Comparison of ENCODE assay signal across 8 cellular contexts in the genomic region with DNA sequence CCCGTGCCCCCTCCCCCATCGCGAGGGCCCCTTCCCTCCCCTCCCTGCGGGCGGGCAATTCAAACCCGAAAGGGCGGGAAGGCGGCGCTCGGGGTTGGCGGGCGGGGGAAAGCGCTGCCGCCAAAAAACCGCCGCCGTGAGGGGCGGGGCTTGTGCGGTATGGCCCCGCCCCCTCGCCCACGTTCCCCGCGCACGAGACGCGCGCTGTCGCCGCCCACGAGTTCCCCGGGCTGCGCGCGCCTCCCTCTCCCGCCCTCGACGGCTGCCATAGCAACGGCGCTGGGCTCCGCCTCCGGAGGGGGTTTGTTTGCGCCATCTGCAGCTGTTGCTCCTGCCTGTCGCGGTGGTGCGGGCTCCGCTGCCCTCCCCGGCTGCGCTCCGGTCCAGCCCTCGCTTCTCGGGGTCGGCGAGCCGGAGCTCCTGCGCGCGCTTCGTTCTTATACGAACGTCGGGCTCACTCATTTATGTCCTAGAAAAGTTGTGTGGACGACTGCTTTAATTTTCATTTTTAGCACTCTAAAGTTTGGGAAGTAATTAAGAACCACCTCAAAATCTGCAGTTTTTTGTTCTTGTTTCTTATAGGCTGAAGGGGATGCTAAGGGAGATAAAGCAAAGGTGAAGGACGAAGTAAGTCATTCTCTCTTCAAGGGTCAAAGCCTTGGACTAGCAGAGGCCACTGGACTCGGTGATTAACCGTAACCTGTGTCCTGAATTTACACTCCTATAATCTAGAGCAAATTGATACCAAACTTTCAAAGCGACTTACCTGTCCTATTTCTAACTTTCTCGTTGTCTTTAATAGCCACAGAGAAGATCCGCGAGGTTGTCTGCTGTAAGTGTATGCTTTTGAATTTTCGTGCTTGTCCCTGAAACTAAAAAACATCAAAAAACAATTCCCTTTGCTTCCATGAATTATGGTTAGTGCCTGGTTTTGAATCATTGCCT. TPM values are rescaled to one million over a fixed set of nuclear protein-coding genes. Genes with fewer than 3 reads are reported as not detected.
A peak's percentile ranks its signal among the peaks of the same experiment; 100 is the strongest.
DNase-seq lines count a peak whose midpoint lies in the region; ATAC-seq and TF ChIP-seq lines count a peak whose summit lies in the region.

No MANE protein-coding gene starts in this region.

- H3K4me3 ChIP-seq in BJ (ENCODE audit: low read depth, low read length), result peak overlapping the region; percentile 86

- POLR2A ChIA-PET in BJ (lab: Charles Lee), result interaction anchor here (0.7 kb wide), 1 partner anchor 104 kb away, joined by 3 read pairs; no protein-coding TSS in a partner anchor

- ATAC-seq in GM19372 (IDR thresholded peaks at IDR 0.05; ENCODE audit: low read depth, unreplicated experiment) (peak; percentile 75), HG03469 (IDR thresholded peaks at IDR 0.05; ENCODE audit: unreplicated experiment) (peak; percentile 62), left lobe of liver (peak; percentile 86)

- DNase-seq in BJ (ENCODE audit: low read depth), result peak; percentile 60
- peak; percentile 88 for DNase-seq in NCI-H748 (lab: John Stamatoyannopoulos, UW; ENCODE audit: unreplicated experiment)
- peak; percentile 87 to 89 for DNase-seq in activated CD4-positive, alpha-beta T cell treated with anti-CD3 and anti-CD28 coated beads, Interleukin-2, amount 50 U/mL, for 24 hours (ENCODE audit: low read depth in 1 of 2, low spot score in 1 of 2)
- peak; percentile 88 for DNase-seq in cortex of kidney (lab: John Stamatoyannopoulos, UW)
- DNase-seq in left lobe of liver (ENCODE audit: low spot score), result peak; percentile 98
- DNase-seq in stimulated activated CD4-positive, alpha-beta T cell treated with anti-CD3 and anti-CD28 coated beads, Interleukin-1b, Interleukin-23, amount 100 ng/mL, for 4 hours (ENCODE audit: low read depth in 2 of 2), result peak; percentile 94 to 96

- no peak for TF ChIP-seq CTCF in BJ (IDR thresholded peaks at IDR 0.05; ENCODE audit: insufficient read depth, low read depth, low read length)

- H3K27me3 ChIP-seq in BJ (ENCODE audit: control insufficient read depth, insufficient read depth, low read length), result no peaks in the 10 kb centered on the region

- H3K36me3 ChIP-seq in BJ (ENCODE audit: control insufficient read depth, insufficient read depth, low read length), result peaks cover 12% of the 10 kb centered on the region

- CTCF ChIA-PET in BJ (lab: Yijun Ruan, JAX), result interaction anchor here (0.6 kb wide), 1 partner anchor 202 kb away, joined by 3 read pairs; no protein-coding TSS in a partner anchor

RNA-seq across cellular contexts. Expression of gene HMGN2, which starts 0.9 kb away (rescaled TPM):
- 252 and 268 TPM in 2 replicates for polyA plus RNA-seq in BJ (2011; rRNA removed)
- 18.6 and 41.5 TPM in 2 replicates for polyA minus RNA-seq in BJ (2011; rRNA and poly(A)+ RNA removed)
- 84.3 TPM for total RNA-seq in left lobe of liver

RNA-seq across cellular contexts. Expression of gene DHDDS, which starts 41.1 kb away (rescaled TPM):
- polyA plus RNA-seq in BJ (2011; rRNA removed), result 37.2 and 46.2 TPM in 2 replicates
- polyA minus RNA-seq in BJ (2011; rRNA and poly(A)+ RNA removed), result 32.1 and 40.5 TPM in 2 replicates
- 25.9 TPM for total RNA-seq in left lobe of liver

RNA-seq across cellular contexts. Expression of gene RPS6KA1, which starts 56.4 kb away (rescaled TPM):
- 2.5 and 3.2 TPM in 2 replicates for polyA plus RNA-seq in BJ (2011; rRNA removed)
- polyA minus RNA-seq in BJ (2011; rRNA and poly(A)+ RNA removed), result 4.6 and 7.5 TPM in 2 replicates
- total RNA-seq in left lobe of liver, result 12.9 TPM

Comparison
In these comparisons a context has a peak if more than half of its experiments do, and no peak if none do; other contexts are left out.
1. Peak in every context shown above with its lines: DNase-seq, ATAC-seq and H3K4me3 ChIP-seq.